In the genomic region with DNA sequence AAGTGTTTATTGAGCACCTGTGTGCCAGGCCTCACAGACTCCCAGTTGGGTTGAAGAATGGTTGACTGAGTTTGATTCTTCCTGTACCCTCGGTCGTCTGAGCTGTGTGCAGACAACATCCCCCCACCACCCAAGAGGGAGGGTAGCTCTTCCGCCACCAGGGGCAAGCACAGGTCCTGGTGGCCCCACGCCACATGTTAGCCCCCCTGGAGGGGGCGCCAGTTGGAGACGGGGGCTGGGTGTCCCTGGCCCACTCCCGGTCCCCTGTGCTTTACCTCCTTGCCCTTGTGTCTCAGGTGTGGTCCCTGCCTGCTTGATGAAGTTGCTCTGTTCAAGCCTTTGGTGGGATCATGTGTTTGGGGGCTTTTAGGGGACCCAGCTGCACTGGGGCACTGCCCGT, we compare ENCODE assay signal across 22 cellular contexts. TPM values are rescaled to one million over a fixed set of nuclear protein-coding genes. Genes with fewer than 3 reads are reported as not detected.
DNase-seq lines count a peak whose midpoint lies in the region; ATAC-seq, FAIRE-seq and TF ChIP-seq lines count a peak whose summit lies in the region.
"Had no signal": no experiment of that assay in that cellular context is flagged by ENCODE, and none has a peak within 500 bp of the region (broad histone marks: within the 10 kb centered on the region; RNA-seq: fewer than 3 reads in every experiment).

No MANE protein-coding gene starts in this region.

- H4K20me1 ChIP-seq in DND-41 (ENCODE audit: insufficient read depth, low read length) (peaks cover 22% of the 10 kb centered on the region; the same call in 1 of the 2 replicates), K562 (replicated peaks; ENCODE audit: control insufficient read depth, insufficient read depth, low read length) (peaks cover 36% of the 10 kb centered on the region), mammary epithelial cell (ENCODE audit: insufficient read depth, low read length) (no peaks in the 10 kb centered on the region)

- POLR2A ChIA-PET in HEK293T (lab: Yijun Ruan, JAX) (no interaction called here), K562 (lab: Yijun Ruan, JAX) (no interaction called here)

- H3K4me3 ChIP-seq in DND-41 (ENCODE audit: low read depth in 1 of 2, low read length in 2 of 2) = no peak overlapping the region
- H3K4me3 ChIP-seq in K562 = no peak overlapping the region
- H3K4me3 ChIP-seq in mammary epithelial cell (replicated peaks in 1 of 3; ENCODE audit: insufficient read depth in 1 of 3, low read depth in 2 of 3, low read length in 3 of 3) = no peak overlapping the region
- H3K4me3 ChIP-seq: GM23248, SJCRH30 had no signal

- no peak for TF ChIP-seq EP300 in K562 (IDR thresholded peaks at IDR 0.05; ENCODE audit: low read length)

- H3K9me3 Mint-ChIP-seq in stimulated activated naive B cell treated with anti-CD40 and anti-IgM and Interleukin-4, amounts not matched to agents 10 μg/mL and 1 μg/mL and 100 μg/mL, for 72 hours = no peaks in the 10 kb centered on the region
- no peaks in the 10 kb centered on the region for H3K9me3 Mint-ChIP-seq in activated naive CD4-positive, alpha-beta T cell treated with anti-CD3 and anti-CD28 coated beads, Interleukin-2, amount 50 U/mL, for 72 hours

- intact Hi-C loops in K562 (cut with micrococcal nuclease) = no loop called here
- intact Hi-C loops in mammary epithelial cell (cut with micrococcal nuclease) = no loop called here

- no peak for FAIRE-seq in K562 (lab: Jason Lieb, UNC)

- peak; percentile 34; the same call in 1 of the 2 replicates for TF ChIP-seq POLR2A in K562 (conservative IDR thresholded peaks at IDR 0.05)

- H3K27ac ChIP-seq in DND-41 (ENCODE audit: low read length) (no peak overlapping the region), K562 (ENCODE audit: extremely low read depth, low read depth, low read length) (no peak overlapping the region), mammary epithelial cell (ENCODE audit: insufficient read depth, low read depth, low read length) (no peak overlapping the region)
- H3K27ac ChIP-seq: GM23248, HL-60, SJCRH30 had no signal

- H3K9ac ChIP-seq in DND-41 (ENCODE audit: low read depth, low read length) = no peak overlapping the region
- peak overlapping the region in 1 of 2 experiments; percentile 55; a peak in 1 of 4 replicates for H3K9ac ChIP-seq in K562 (ENCODE audit: insufficient read depth in 1 of 2, low read depth in 2 of 2, low read length in 2 of 2)
- H3K9ac ChIP-seq in mammary epithelial cell (ENCODE audit: insufficient read depth, low read length) = no peak overlapping the region
- H3K9ac ChIP-seq: GM23248 had no signal

- CTCF ChIA-PET in HEK293T (lab: Yijun Ruan, JAX) = no interaction called here
- CTCF ChIA-PET in K562 (lab: Yijun Ruan, JAX; ENCODE audit: low intra/inter-chr PET ratio) = no interaction called here
- CTCF ChIA-PET in mammary epithelial cell (lab: Charles Lee; ENCODE audit: low non-redundant PET) = no interaction called here

- peaks cover 12 to 21% of the 10 kb centered on the region in 2 donors for H3K4me1 Mint-ChIP-seq in stimulated activated naive B cell treated with anti-CD40 and anti-IgM and Interleukin-4, amounts not matched to agents 10 μg/mL and 1 μg/mL and 100 μg/mL, for 72 hours

- DNase-seq in DND-41 (no peak), HEK293T (ENCODE audit: extremely low spot score) (peak; percentile 4), K562 (ENCODE audit: extremely low read depth in 1 of 4, low spot score in 3 of 4) (no peak), mammary epithelial cell (no peak)
- DNase-seq in stimulated activated naive B cell treated with anti-CD40 and anti-IgM and Interleukin-4, amounts not matched to agents 10 μg/mL and 1 μg/mL and 100 μg/mL, for 72 hours = no peak
- no peak for DNase-seq in activated naive CD4-positive, alpha-beta T cell treated with anti-CD3 and anti-CD28 coated beads, Interleukin-2, amount 50 U/mL, for 72 hours (ENCODE audit: low spot score in 2 of 2)
- DNase-seq: ACHN, DMS 273 treated with DMSO at 0.1 percent for 48 hours, GF-D8, GM23248, IMR-90, Karpas-422, MM.1S, NCI-H1105, NCI-H2081 treated with DMSO at 0.1 percent for 48 hours, NCI-H748 treated with DMSO at 0.1 percent for 48 hours, PC-3, RPMI8226, SJCRH30 had no signal

- H3K9me3 ChIP-seq in DND-41 (ENCODE audit: insufficient read depth, low read length, severe bottlenecking) = no peaks in the 10 kb centered on the region
- H3K9me3 ChIP-seq in K562 (replicated peaks; ENCODE audit: control insufficient read depth, insufficient read depth, low read depth, low read length) = no peaks in the 10 kb centered on the region
- H3K9me3 ChIP-seq in mammary epithelial cell (replicated peaks; ENCODE audit: insufficient read depth, low read length) = no peaks in the 10 kb centered on the region
- H3K9me3 ChIP-seq: SJCRH30 had no signal

- in situ Hi-C loops in K562 (cut with MboI) = no loop called here
- in situ Hi-C loops in mammary epithelial cell (cut with MboI; ENCODE audit: low sequenced_read_pairs in 2 of 2) = no loop called here

- H3K27me3 ChIP-seq in DND-41 (ENCODE audit: insufficient read depth, low read length, poor library complexity) (no peaks in the 10 kb centered on the region), K562 (ENCODE audit: control insufficient read depth in 2 of 2, insufficient read depth in 2 of 2, low read length in 2 of 2) (no peaks in the 10 kb centered on the region), mammary epithelial cell (ENCODE audit: insufficient read depth, low read length) (no peaks in the 10 kb centered on the region)
- H3K27me3 ChIP-seq: SJCRH30 had no signal

- H3K36me3 ChIP-seq in DND-41 (ENCODE audit: insufficient read depth, low read length) (peaks cover 50% of the 10 kb centered on the region), K562 (ENCODE audit: control insufficient read depth, insufficient read depth, low read length) (peaks cover 50% of the 10 kb centered on the region), mammary epithelial cell (ENCODE audit: insufficient read depth, low read length) (peaks cover 20% of the 10 kb centered on the region)

- dilution Hi-C loops in mammary epithelial cell (cut with HindIII; ENCODE audit: low sequenced_read_pairs) = no loop called here

- peak overlapping the region; percentile 82 for H3K27ac Mint-ChIP-seq in stimulated activated naive B cell treated with anti-CD40 and anti-IgM and Interleukin-4, amounts not matched to agents 10 μg/mL and 1 μg/mL and 100 μg/mL, for 72 hours
- H3K27ac Mint-ChIP-seq in activated naive CD4-positive, alpha-beta T cell treated with anti-CD3 and anti-CD28 coated beads, Interleukin-2, amount 50 U/mL, for 72 hours = no peak overlapping the region

- TF ChIP-seq CTCF in DND-41 (IDR thresholded peaks at IDR 0.05; ENCODE audit: borderline replicate concordance, extremely low read depth, low read length, poor library complexity, severe bottlenecking) = peak; percentile 18
- peak; percentile 11 to 67 (median 19); a peak in 3 of 6 replicates for TF ChIP-seq CTCF in K562 (IDR thresholded peaks at IDR 0.05 in 2 of 3, conservative IDR thresholded peaks at IDR 0.05 in 1 of 3; ENCODE audit: insufficient read depth in 2 of 3, low read depth in 1 of 3, low read length in 3 of 3)
- TF ChIP-seq CTCF in mammary epithelial cell (conservative IDR thresholded peaks at IDR 0.05 in 1 of 2, IDR thresholded peaks at IDR 0.05 in 1 of 2; ENCODE audit: extremely low read depth in 1 of 2, insufficient read depth in 1 of 2, low read depth in 1 of 2, low read length in 2 of 2) = no peak

- H2AFZ ChIP-seq in DND-41 (ENCODE audit: low read depth, low read length) (no peak overlapping the region), K562 (ENCODE audit: low read depth, low read length) (no peak overlapping the region), mammary epithelial cell (ENCODE audit: low read depth, low read length) (no peak overlapping the region)
- H2AFZ ChIP-seq: GM23248 had no signal

- H3K9me1 ChIP-seq in K562 (ENCODE audit: control insufficient read depth, insufficient read depth, low read length) = peaks cover 10% of the 10 kb centered on the region

- no peak overlapping the region for H3K4me3 Mint-ChIP-seq in stimulated activated naive B cell treated with anti-CD40 and anti-IgM and Interleukin-4, amounts not matched to agents 10 μg/mL and 1 μg/mL and 100 μg/mL, for 72 hours
- H3K4me3 Mint-ChIP-seq: CD14-positive monocyte had no signal

- no peaks in the 10 kb centered on the region for H3K27me3 Mint-ChIP-seq in stimulated activated naive B cell treated with anti-CD40 and anti-IgM and Interleukin-4, amounts not matched to agents 10 μg/mL and 1 μg/mL and 100 μg/mL, for 72 hours

- H3K4me2 ChIP-seq in DND-41 (ENCODE audit: insufficient read depth, low read length) (no peak overlapping the region), K562 (ENCODE audit: insufficient read depth, low read length) (no peak overlapping the region), mammary epithelial cell (ENCODE audit: insufficient read depth, low read depth, low read length) (no peak overlapping the region)

- TF ChIP-seq RAD21 in K562 (CRISPR knock-in tag; conservative IDR thresholded peaks at IDR 0.05 in 1 of 2, IDR thresholded peaks at IDR 0.05 in 1 of 2) = no peak

- BruUV-seq in K562 (replicated peaks; lab: Mats Ljungman, UMichigan) (TSS peak; percentile 65), mammary epithelial cell (replicated peaks; lab: Mats Ljungman, UMichigan) (no TSS peak)

- no peaks in the 10 kb centered on the region for H3K79me2 ChIP-seq in DND-41 (ENCODE audit: insufficient read depth, low read length)
- H3K79me2 ChIP-seq in K562 (ENCODE audit: control insufficient read depth, insufficient read depth, low read length) = peaks cover 7% of the 10 kb centered on the region; the same call in 1 of the 3 replicates
- H3K79me2 ChIP-seq in mammary epithelial cell (ENCODE audit: insufficient read depth, low read length) = no peaks in the 10 kb centered on the region

- peaks cover 42 to 55% of the 10 kb centered on the region in 2 donors for H3K36me3 Mint-ChIP-seq in stimulated activated naive B cell treated with anti-CD40 and anti-IgM and Interleukin-4, amounts not matched to agents 10 μg/mL and 1 μg/mL and 100 μg/mL, for 72 hours
- H3K36me3 Mint-ChIP-seq in activated naive CD4-positive, alpha-beta T cell treated with anti-CD3 and anti-CD28 coated beads, Interleukin-2, amount 50 U/mL, for 72 hours = peaks cover 8 to 14% of the 10 kb centered on the region in 2 donors

- WGBS in K562 (ENCODE audit: insufficient coverage, low coverage, missing lambda C conversion rate) = 62% methylated on average over 8 of the region's 8 CpGs
- 69% methylated on average over 7 of the region's 8 CpGs for WGBS in mammary epithelial cell (ENCODE audit: low coverage, missing lambda C conversion rate)

- ATAC-seq in DND-41 (ENCODE audit: insufficient read depth, low read depth) (0 out of 3 replicates have a peak, but pooled peaks have one; percentile 13), K562 (no peak), GM18870 (IDR thresholded peaks at IDR 0.05; ENCODE audit: unreplicated experiment) (no peak)
- ATAC-seq in stimulated activated naive B cell treated with anti-CD40 and anti-IgM and Interleukin-4, amounts not matched to agents 10 μg/mL and 1 μg/mL and 100 μg/mL, for 72 hours (replicated peaks) = no peak
- ATAC-seq in activated naive CD4-positive, alpha-beta T cell treated with anti-CD3 and anti-CD28 coated beads, Interleukin-2, amount 50 U/mL, for 72 hours = no peak
- ATAC-seq: PC-3 had no signal

- H3K4me1 ChIP-seq in DND-41 (ENCODE audit: insufficient read depth, low read length) (no peaks in the 10 kb centered on the region), K562 (replicated peaks in 1 of 2; ENCODE audit: control insufficient read depth in 2 of 2, insufficient read depth in 2 of 2, low read length in 2 of 2) (peaks cover 9 to 38% of the 10 kb centered on the region in 2 experiments), mammary epithelial cell (ENCODE audit: insufficient read depth, low read length) (no peaks in the 10 kb centered on the region)
- H3K4me1 ChIP-seq: SJCRH30 had no signal

RNA-seq across cellular contexts. Expression of gene COLGALT1, which starts 27.2 kb away (rescaled TPM):
- total RNA-seq in K562 (2011; cell fraction: chromatin; rRNA removed; ENCODE audit: low replicate concordance) = 106 and 273 TPM in 2 replicates
- 296 and 314 TPM in 2 replicates for total RNA-seq in K562 (2011; cell fraction: nucleolus; rRNA removed)
- total RNA-seq in K562 (2011; cell fraction: nucleoplasm; rRNA removed) = 215 and 219 TPM in 2 replicates
- total RNA-seq in K562 (2014; rRNA removed) = 82.6 and 90.5 TPM in 2 replicates
- total RNA-seq in K562 (2014; rRNA removed; fragmentation: Illumina TruSeq; extraction: Trizol) = 35.5 and 50.0 TPM in 2 replicates
- total RNA-seq in K562 (2015; rRNA removed; fragmentation: Illumina TruSeq; extraction: Trizol) = 64.3 and 64.8 TPM in 2 replicates
- total RNA-seq in K562 (2021) = 119 TPM in 2 replicates
- polyA plus RNA-seq in K562 (2011; rRNA removed) = 114 and 144 TPM in 2 replicates
- polyA plus RNA-seq in K562 (2011; cell fraction: cytosol; rRNA removed) = 128 and 182 TPM in 2 replicates
- 207 and 344 TPM in 2 replicates for polyA plus RNA-seq in K562 (2011; cell fraction: nucleus; rRNA removed)
- polyA plus RNA-seq in K562 (2012) = 78.2 and 109 TPM in 2 replicates
- 84.8 and 97.0 TPM in 2 replicates for polyA plus RNA-seq in K562 (2014; fragmentation: Illumina TruSeq; extraction: Trizol)
- 10 to 100 TPM in 1 of 2 experiments, 1 to 10 TPM in 1; 4.9 to 18.1 TPM for polyA plus RNA-seq in K562 (2014; fragmentation: Nextera tagmentation; extraction: Ambion mirVana)
- 86.0 and 87.5 TPM in 2 replicates for polyA plus RNA-seq in K562 (2014; rRNA removed)
- polyA minus RNA-seq in K562 (2011; rRNA and poly(A)+ RNA removed) = 78.1 and 108 TPM in 2 replicates
- 89.7 and 127 TPM in 2 replicates for polyA minus RNA-seq in K562 (2011; cell fraction: cytosol; rRNA and poly(A)+ RNA removed)
- 32.6 and 43.8 TPM in 2 replicates for polyA minus RNA-seq in K562 (2011; cell fraction: nucleus; rRNA and poly(A)+ RNA removed)
- 10 to 100 TPM; 39.2 to 64.7 TPM for total RNA-seq in activated naive CD4-positive, alpha-beta T cell treated with anti-CD3 and anti-CD28 coated beads, Interleukin-2, amount 50 U/mL, for 72 hours
- total RNA-seq in mammary epithelial cell = 10 to 100 TPM; 74.2 to 92.5 TPM
- 127 TPM for polyA plus RNA-seq in mammary epithelial cell
- 162 TPM for polyA minus RNA-seq in mammary epithelial cell

Comparison
In these comparisons a context has a peak if more than half of its experiments do, and no peak if none do; other contexts are left out.
1. CTCF ChIP-seq: peak in DND-41 (single experiment) and K562 (3 of 3); none in mammary epithelial cell (0 of 2).